14 cellular contexts compared by ENCODE assay signal in the genomic region with DNA sequence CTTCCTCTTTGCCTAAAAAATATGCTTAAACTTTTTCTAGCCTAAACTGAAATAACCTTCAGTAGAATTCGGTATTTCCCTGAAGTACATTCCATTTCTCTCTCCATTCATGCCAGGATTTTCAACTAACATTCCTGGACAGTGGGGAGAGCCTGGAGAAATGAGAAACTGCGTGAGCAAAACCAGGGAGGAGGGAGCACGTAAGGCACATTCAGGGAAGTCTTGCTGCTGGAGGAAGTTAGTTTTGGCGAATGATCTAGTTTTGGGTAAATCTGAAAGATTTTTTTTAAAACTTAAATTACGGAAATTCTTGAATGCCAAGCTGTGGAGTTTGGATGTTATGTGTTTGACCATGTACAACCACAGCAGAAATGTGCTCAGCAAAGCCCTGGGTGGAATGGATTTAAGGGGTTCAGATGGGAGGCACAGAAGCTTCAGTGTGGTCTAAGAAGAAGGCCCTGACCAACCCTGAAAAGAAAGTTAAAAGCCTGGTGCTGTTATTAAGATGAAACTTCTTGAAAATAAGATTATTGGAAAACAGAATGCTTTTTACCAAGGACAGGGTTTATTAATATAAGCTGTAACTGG.
DNase-seq lines count a peak whose midpoint lies in the region; ATAC-seq and TF ChIP-seq lines count a peak whose summit lies in the region.
"Had no signal": no experiment of that assay in that cellular context is flagged by ENCODE, and none has a peak within 500 bp of the region (broad histone marks: within the 10 kb centered on the region; RNA-seq: fewer than 3 reads in every experiment).

No MANE protein-coding gene starts in this region.

- peaks cover 15% of the 10 kb centered on the region for H3K4me1 ChIP-seq in GM23248 (ENCODE audit: insufficient read depth)
- peaks cover 12% of the 10 kb centered on the region for H3K4me1 ChIP-seq in hepatocyte (ENCODE audit: insufficient read depth)
- peaks cover 17% of the 10 kb centered on the region for H3K4me1 ChIP-seq in skeletal muscle satellite cell (ENCODE audit: control insufficient read depth, insufficient read depth, low read length)
- peaks cover 0 to 15% (median 0%) of the 10 kb centered on the region in 4 donors for H3K4me1 ChIP-seq in tibial nerve

- no peaks in the 10 kb centered on the region for H3K4me1 Mint-ChIP-seq in nephron progenitor cell
- H3K4me1 Mint-ChIP-seq: stimulated activated naive B cell treated with anti-CD40 and anti-IgM and Interleukin-4, amounts not matched to agents 10 μg/mL and 1 μg/mL and 100 μg/mL, for 72 hours had no signal

- no peak overlapping the region for H3K4me3 Mint-ChIP-seq in nephron progenitor cell
- H3K4me3 Mint-ChIP-seq: neural crest cell; stimulated activated naive B cell treated with anti-CD40 and anti-IgM and Interleukin-4, amounts not matched to agents 10 μg/mL and 1 μg/mL and 100 μg/mL, for 72 hours had no signal

- H3K27me3 ChIP-seq in GM23248 (replicated peaks; ENCODE audit: insufficient read depth) (no peaks in the 10 kb centered on the region), hepatocyte (no peaks in the 10 kb centered on the region), skeletal muscle satellite cell (ENCODE audit: control insufficient read depth, insufficient read depth, low read length) (no peaks in the 10 kb centered on the region), tibial nerve (no peaks in the 10 kb centered on the region)

- no peak for TF ChIP-seq EP300 in tibial nerve (IDR thresholded peaks at IDR 0.05)

- no peak for TF ChIP-seq POLR2A in tibial nerve (IDR thresholded peaks at IDR 0.05)

- DNase-seq in GM23248 (peak; percentile 76), choroid plexus epithelial cell (ENCODE audit: low read depth) (peak; percentile 72), hepatocyte (ENCODE audit: low spot score) (peak; percentile 36), nephron progenitor cell (no peak), tibial nerve (ENCODE audit: low spot score in 2 of 2) (no peak), NCI-H128 (lab: John Stamatoyannopoulos, UW; ENCODE audit: unreplicated experiment) (no peak)
- DNase-seq: NCI-H1105 treated with DMSO at 0.1 percent for 48 hours; NCI-H510A; SHP77; stimulated activated CD4-positive, alpha-beta T cell treated with anti-CD3 and anti-CD28 coated beads, Interleukin-2, amount 100 ng/mL, for 24 hours; stimulated activated naive B cell treated with anti-CD40 and anti-IgM and Interleukin-4, amounts not matched to agents 10 μg/mL and 1 μg/mL and 100 μg/mL, for 72 hours had no signal

- H3K9me2 ChIP-seq in GM23248 (ENCODE audit: insufficient read depth) = no peaks in the 10 kb centered on the region
- H3K9me2 ChIP-seq in hepatocyte (replicated peaks; ENCODE audit: insufficient read depth) = no peaks in the 10 kb centered on the region

- H3K4me3 ChIP-seq in GM23248 = peak overlapping the region; percentile 9; the same call in 1 of the 2 replicates
- H3K4me3 ChIP-seq in choroid plexus epithelial cell (ENCODE audit: low read depth, low read length) = no peak overlapping the region
- no peak overlapping the region for H3K4me3 ChIP-seq in hepatocyte
- H3K4me3 ChIP-seq in skeletal muscle satellite cell (ENCODE audit: low read length) = no peak overlapping the region
- no peak overlapping the region for H3K4me3 ChIP-seq in tibial nerve

- no peak overlapping the region for H3K27ac Mint-ChIP-seq in nephron progenitor cell
- H3K27ac Mint-ChIP-seq: stimulated activated naive B cell treated with anti-CD40 and anti-IgM and Interleukin-4, amounts not matched to agents 10 μg/mL and 1 μg/mL and 100 μg/mL, for 72 hours had no signal

- H3K27me3 Mint-ChIP-seq in nephron progenitor cell (ENCODE audit: low read depth, poor library complexity) = peaks cover 5% of the 10 kb centered on the region
- H3K27me3 Mint-ChIP-seq: stimulated activated naive B cell treated with anti-CD40 and anti-IgM and Interleukin-4, amounts not matched to agents 10 μg/mL and 1 μg/mL and 100 μg/mL, for 72 hours had no signal

- H2AFZ ChIP-seq in GM23248 = peak overlapping the region; percentile 60
- H2AFZ ChIP-seq in hepatocyte = no peak overlapping the region

- no peaks in the 10 kb centered on the region for H3K79me2 ChIP-seq in GM23248 (ENCODE audit: insufficient read depth)
- no peaks in the 10 kb centered on the region for H3K79me2 ChIP-seq in hepatocyte

- H3K27ac ChIP-seq in GM23248 (peak overlapping the region; percentile 42), hepatocyte (peak overlapping the region; percentile 20), tibial nerve (no peak overlapping the region)

- peak overlapping the region; percentile 55 for H3K4me2 ChIP-seq in GM23248 (ENCODE audit: unreplicated experiment)
- peak overlapping the region; percentile 6 for H3K4me2 ChIP-seq in hepatocyte
- H3K4me2 ChIP-seq in skeletal muscle satellite cell (ENCODE audit: low read length) = peak overlapping the region; percentile 28

- no peaks in the 10 kb centered on the region for H3K9me3 Mint-ChIP-seq in nephron progenitor cell
- H3K9me3 Mint-ChIP-seq: stimulated activated naive B cell treated with anti-CD40 and anti-IgM and Interleukin-4, amounts not matched to agents 10 μg/mL and 1 μg/mL and 100 μg/mL, for 72 hours had no signal

- ATAC-seq in HG03521 (IDR thresholded peaks at IDR 0.05; ENCODE audit: unreplicated experiment) = no peak
- ATAC-seq: stimulated activated naive B cell treated with anti-CD40 and anti-IgM and Interleukin-4, amounts not matched to agents 10 μg/mL and 1 μg/mL and 100 μg/mL, for 72 hours had no signal

- in situ Hi-C loops in GM23248 (cut with MboI) = loop anchor here (25.0 kb wide), 1 partner anchor 365 kb away; a partner anchor contains a TSS

- no peak for TF ChIP-seq CTCF in choroid plexus epithelial cell (conservative IDR thresholded peaks at IDR 0.05; ENCODE audit: low read depth, low read length)
- TF ChIP-seq CTCF in hepatocyte (IDR thresholded peaks at IDR 0.05; ENCODE audit: poor library complexity) = no peak
- no peak for TF ChIP-seq CTCF in nephron progenitor cell (IDR thresholded peaks at IDR 0.05)
- no peak for TF ChIP-seq CTCF in tibial nerve (IDR thresholded peaks at IDR 0.05)

- 0 out of 2 replicates have a peak, but pooled peaks cover 4% of the 10 kb centered on the region for H3F3A ChIP-seq in GM23248 (ENCODE audit: insufficient read depth)

- H3K9ac ChIP-seq in GM23248 (peak overlapping the region; percentile 48), skeletal muscle satellite cell (ENCODE audit: low read depth, low read length) (peak overlapping the region; percentile 63)

- no peaks in the 10 kb centered on the region for H4K20me1 ChIP-seq in GM23248 (ENCODE audit: insufficient read depth)
- H4K20me1 ChIP-seq in hepatocyte (ENCODE audit: insufficient read depth, poor library complexity, severe bottlenecking) = no peaks in the 10 kb centered on the region

- H3K9me3 ChIP-seq in GM23248 (ENCODE audit: low read depth) (no peaks in the 10 kb centered on the region), hepatocyte (ENCODE audit: low read depth) (no peaks in the 10 kb centered on the region), skeletal muscle satellite cell (replicated peaks; ENCODE audit: low read length) (no peaks in the 10 kb centered on the region), tibial nerve (no peaks in the 10 kb centered on the region)

- H3K36me3 ChIP-seq in GM23248 (ENCODE audit: low read depth) (no peaks in the 10 kb centered on the region), hepatocyte (replicated peaks; ENCODE audit: insufficient read depth, low read depth) (no peaks in the 10 kb centered on the region), skeletal muscle satellite cell (ENCODE audit: insufficient read depth, low read length) (no peaks in the 10 kb centered on the region), tibial nerve (no peaks in the 10 kb centered on the region)

- WGBS in GM23248 (ENCODE audit: low coverage in 1 of 2, low lambda C conversion rate in 2 of 2, missing lambda C conversion rate in 2 of 2), 2 experiments = 13% methylated on average over 5 of the region's 5 CpGs
- WGBS in hepatocyte (ENCODE audit: low lambda C conversion rate, missing lambda C conversion rate) = 44% methylated on average over 5 of the region's 5 CpGs
- 14 to 16% methylated on average over 5 of the region's 5 CpGs for WGBS in tibial nerve, 2 donors

- H3K36me3 Mint-ChIP-seq in nephron progenitor cell (ENCODE audit: low read depth) = no peaks in the 10 kb centered on the region
- H3K36me3 Mint-ChIP-seq: stimulated activated naive B cell treated with anti-CD40 and anti-IgM and Interleukin-4, amounts not matched to agents 10 μg/mL and 1 μg/mL and 100 μg/mL, for 72 hours had no signal

Comparison
In these comparisons a context has a peak if more than half of its experiments do, and no peak if none do; other contexts are left out.
1. DNase-seq: peak in GM23248 (single experiment), choroid plexus epithelial cell (single experiment) and hepatocyte (single experiment); none in nephron progenitor cell (single experiment), tibial nerve (0 of 2) and NCI-H128 (single experiment).
2. H3K27ac ChIP-seq: peak in GM23248 (single experiment) and hepatocyte (single experiment); none in tibial nerve (0 of 4).
3. Peak in every context shown above with its lines, with median percentiles within 50 percentile points of each other: H3K4me2 ChIP-seq.